In genomic region chr1:18847723-18848122, GRCh38 we compare ENCODE assay signal across 2 cellular contexts. TPM values are rescaled to one million over a fixed set of nuclear protein-coding genes. Genes with fewer than 3 reads are reported as not detected.
"Had no signal": no experiment of that assay in that cellular context is flagged by ENCODE, and none has a peak within 500 bp of the region (broad histone marks: within the 10 kb centered on the region; RNA-seq: fewer than 3 reads in every experiment).

No MANE protein-coding gene starts in this region.

RNA-seq across cellular contexts. Expression of gene TAS1R2, which starts 11.7 kb away (rescaled TPM):
- total RNA-seq: G401, GM12878 had no signal
- polyA plus RNA-seq: GM12878 had no signal
